Comparison of ENCODE assay signal across 13 cellular contexts in genomic region chr3:186095584-186096061, GRCh38. TPM values are rescaled to one million over a fixed set of nuclear protein-coding genes. Genes with fewer than 3 reads are reported as not detected.
A peak's percentile ranks its signal among the peaks of the same experiment; 100 is the strongest.
DNase-seq lines count a peak whose midpoint lies in the region; ATAC-seq and TF ChIP-seq lines count a peak whose summit lies in the region.
"Had no signal": no experiment of that assay in that cellular context is flagged by ENCODE, and none has a peak within 500 bp of the region (broad histone marks: within the 10 kb centered on the region; RNA-seq: fewer than 3 reads in every experiment).

No MANE protein-coding gene starts in this region.

- intact Hi-C loops in Right ventricle myocardium inferior (cut with DNase I): no loop called here
- intact Hi-C loops in cardiac septum (cut with DNase I): loop anchor here (5.0 kb wide), 1 partner anchor 117 kb away; no protein-coding TSS in a partner anchor
- intact Hi-C loops in dorsolateral prefrontal cortex (cut with DNase I): loop anchor here (5.0 kb wide), 3 partner anchors 48 to 158 kb away; partner anchors contain the start of gene TRA2B (in 1 of the 2)
- intact Hi-C loops in mucosa of descending colon (cut with DNase I, micrococcal nuclease): no loop called here

- CTCF ChIA-PET in activated CD4-positive, alpha-beta T cell treated with anti-CD3 and anti-CD28 coated beads, Interleukin-2, amount 10 ng/mL, durations not matched to agents 7 days and 5 days (lab: Charles Lee): no interaction called here

- H3K4me1 ChIP-seq in mucosa of descending colon (ENCODE audit: low read depth): peaks cover 15% of the 10 kb centered on the region

- ATAC-seq in Right ventricle myocardium inferior (peak; percentile 41), mucosa of descending colon (peak; percentile 58), GM18520 (IDR thresholded peaks at IDR 0.05; ENCODE audit: unreplicated experiment) (no peak)

- H3K36me3 Mint-ChIP-seq in activated CD4-positive, alpha-beta T cell treated with anti-CD3 and anti-CD28 coated beads, Interleukin-2, amount 10 ng/mL, durations not matched to agents 7 days and 5 days (ENCODE audit: low read depth): no peaks in the 10 kb centered on the region
- peaks cover 23% of the 10 kb centered on the region for H3K36me3 Mint-ChIP-seq in osteocyte (ENCODE audit: unreplicated experiment)

- H3K27ac Mint-ChIP-seq in activated CD4-positive, alpha-beta T cell treated with anti-CD3 and anti-CD28 coated beads, Interleukin-2, amount 10 ng/mL, durations not matched to agents 7 days and 5 days: no peak overlapping the region
- no peak overlapping the region for H3K27ac Mint-ChIP-seq in osteocyte (ENCODE audit: unreplicated experiment)
- H3K27ac Mint-ChIP-seq: nephron had no signal

- peak overlapping the region in 56 of 59 donors; percentile 2 to 88 (median 65) for H3K27ac ChIP-seq in dorsolateral prefrontal cortex
- H3K27ac ChIP-seq: thyroid gland had no signal

- POLR2A ChIA-PET in activated CD4-positive, alpha-beta T cell treated with anti-CD3 and anti-CD28 coated beads, Interleukin-2, amount 10 ng/mL, durations not matched to agents 7 days and 5 days (lab: Charles Lee): no interaction called here

- H3K27me3 Mint-ChIP-seq in activated CD4-positive, alpha-beta T cell treated with anti-CD3 and anti-CD28 coated beads, Interleukin-2, amount 10 ng/mL, durations not matched to agents 7 days and 5 days: peaks cover 81% of the 10 kb centered on the region
- H3K27me3 Mint-ChIP-seq in osteocyte (ENCODE audit: unreplicated experiment): no peaks in the 10 kb centered on the region

- H3K4me1 Mint-ChIP-seq in activated CD4-positive, alpha-beta T cell treated with anti-CD3 and anti-CD28 coated beads, Interleukin-2, amount 10 ng/mL, durations not matched to agents 7 days and 5 days: peaks cover 3% of the 10 kb centered on the region
- peaks cover 56% of the 10 kb centered on the region for H3K4me1 Mint-ChIP-seq in osteocyte (ENCODE audit: unreplicated experiment)

- TF ChIP-seq CTCF in dorsolateral prefrontal cortex (IDR thresholded peaks at IDR 0.05 in 54 of 56, conservative IDR thresholded peaks at IDR 0.05 in 2 of 56; ENCODE audit: low read depth in 1 of 56, partially characterized antibody in 56 of 56) (no peak), mucosa of descending colon (IDR thresholded peaks at IDR 0.05) (no peak), osteocyte (IDR thresholded peaks at IDR 0.05) (no peak)

- H3K36me3 ChIP-seq in mucosa of descending colon (ENCODE audit: low read depth): no peaks in the 10 kb centered on the region
- H3K36me3 ChIP-seq: thyroid gland had no signal

- H3K27me3 ChIP-seq in dorsolateral prefrontal cortex: no peaks in the 10 kb centered on the region
- H3K27me3 ChIP-seq: thyroid gland had no signal

- H3K9me3 ChIP-seq in mucosa of descending colon: no peaks in the 10 kb centered on the region
- H3K9me3 ChIP-seq: thyroid gland had no signal

- DNase-seq in Right ventricle myocardium inferior (ENCODE audit: missing footprints) (no peak), cardiac septum (ENCODE audit: low spot score) (no peak), dorsolateral prefrontal cortex (peak in 6 of 10 donors; percentile 24 to 60 (median 48)), mucosa of descending colon (peak; percentile 43 to 54 (median 53)), osteocyte (ENCODE audit: extremely low spot score, unreplicated experiment) (no peak), NCI-H146 treated with DMSO at 0.1 percent for 48 hours (lab: John Stamatoyannopoulos, UW; ENCODE audit: unreplicated experiment) (no peak)
- no peak for DNase-seq in activated CD4-positive, alpha-beta T cell treated with anti-CD3 and anti-CD28 coated beads, Interleukin-2, amount 10 ng/mL, durations not matched to agents 7 days and 5 days
- DNase-seq: activated CD8-positive, alpha-beta memory T cell treated with anti-CD3 and anti-CD28 coated beads, Interleukin-2, amount 50 U/mL, for 48 hours; islet precursor cell; NCI-H345; thyroid gland had no signal

- no peaks in the 10 kb centered on the region for H3K9me3 Mint-ChIP-seq in activated CD4-positive, alpha-beta T cell treated with anti-CD3 and anti-CD28 coated beads, Interleukin-2, amount 10 ng/mL, durations not matched to agents 7 days and 5 days
- no peaks in the 10 kb centered on the region for H3K9me3 Mint-ChIP-seq in osteocyte (ENCODE audit: unreplicated experiment)
- H3K9me3 Mint-ChIP-seq: nephron had no signal

- no peak overlapping the region for H3K4me3 Mint-ChIP-seq in activated CD4-positive, alpha-beta T cell treated with anti-CD3 and anti-CD28 coated beads, Interleukin-2, amount 10 ng/mL, durations not matched to agents 7 days and 5 days
- H3K4me3 Mint-ChIP-seq in osteocyte (ENCODE audit: unreplicated experiment): no peak overlapping the region

- H3K4me3 ChIP-seq in dorsolateral prefrontal cortex (no peak overlapping the region), mucosa of descending colon (no peak overlapping the region)
- H3K4me3 ChIP-seq: thyroid gland had no signal

RNA-seq across cellular contexts. Expression of gene ETV5, which starts 13.3 kb away (rescaled TPM):
- total RNA-seq in Right ventricle myocardium inferior (4.7 TPM), cardiac septum (17.4 TPM), dorsolateral prefrontal cortex (10 to 100 TPM; 21.0 to 97.9 (median 44.5) TPM), mucosa of descending colon (10 to 100 TPM in 1 of 3 donors, 1 to 10 TPM in 2; 3.3 to 10.2 (median 9.2) TPM), osteocyte (58.4 and 63.6 TPM in 2 replicates)
- under 1 TPM; 0.48 to 0.50 TPM for total RNA-seq in activated CD4-positive, alpha-beta T cell treated with anti-CD3 and anti-CD28 coated beads, Interleukin-2, amount 10 ng/mL, durations not matched to agents 7 days and 5 days

Comparison
In these comparisons a context has a peak if more than half of its experiments do, and no peak if none do; other contexts are left out.
1. intact Hi-C loops: an anchor here in cardiac septum (5.0 kb wide) and dorsolateral prefrontal cortex (5.0 kb wide); none called in Right ventricle myocardium inferior and mucosa of descending colon.
2. DNase-seq: peak in dorsolateral prefrontal cortex (6 of 10) and mucosa of descending colon (3 of 3); none in Right ventricle myocardium inferior (single experiment), cardiac septum (single experiment), activated CD4-positive, alpha-beta T cell treated with anti-CD3 and anti-CD28 coated beads, Interleukin-2, amount 10 ng/mL, durations not matched to agents 7 days and 5 days (single experiment), osteocyte (single experiment) and NCI-H146 treated with DMSO at 0.1 percent for 48 hours (single experiment).